ENCODE assay signal across 1 cellular context in the genomic region with DNA sequence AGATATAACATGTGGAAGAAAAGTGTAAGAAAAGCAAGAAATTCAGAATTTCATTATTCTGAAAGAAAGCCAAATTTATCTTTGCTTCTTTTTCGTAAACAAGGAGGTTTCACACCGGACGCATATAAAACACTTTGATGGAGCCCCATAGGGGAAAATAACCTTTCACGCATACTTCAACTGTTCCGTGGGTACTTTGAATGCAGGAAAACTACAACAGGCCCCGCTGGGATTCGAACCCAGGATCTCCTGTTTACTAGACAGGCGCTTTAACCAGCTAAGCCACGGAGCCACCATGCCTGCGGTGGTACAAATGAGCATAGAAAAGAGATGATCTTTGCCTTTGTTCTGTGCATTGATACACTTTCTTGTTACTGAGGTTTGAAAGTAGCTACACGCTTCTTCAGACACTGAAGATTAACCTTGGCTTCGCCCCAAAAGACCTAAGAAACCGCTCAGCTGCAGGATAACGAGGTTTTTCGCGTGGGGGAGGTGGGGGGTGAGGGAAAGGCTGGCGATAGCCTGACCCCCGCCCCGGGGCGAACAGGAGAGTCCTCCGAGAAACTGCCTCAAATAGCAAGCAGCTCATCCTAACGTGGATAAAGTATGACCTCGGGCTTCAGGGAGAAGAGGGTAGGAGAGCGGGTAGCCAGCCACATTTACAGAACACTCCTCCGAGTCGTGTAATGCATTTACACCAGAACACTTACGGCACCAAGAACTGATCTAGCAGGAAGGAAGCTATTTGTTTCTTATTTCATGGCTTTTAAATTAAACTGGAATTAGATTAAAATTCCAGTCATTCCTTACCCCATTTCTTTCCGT.
A peak's percentile ranks its signal among the peaks of the same experiment; 100 is the strongest.
TF ChIP-seq lines count a peak whose summit lies in the region.

No MANE protein-coding gene starts in this region.

TF ChIP-seq in H1, 55 proteins besides CTCF, POLR2A, EP300 and RAD21:
- TF ChIP-seq TAF1 (IDR thresholded peaks at IDR 0.05; ENCODE audit: low read depth, low read length) (0 out of 2 replicates have a peak, but pooled peaks have one; percentile 36), KDM4A (IDR thresholded peaks at IDR 0.05; ENCODE audit: low read depth, low read length, severe bottlenecking) (peak; percentile 59), NRF1 (IDR thresholded peaks at IDR 0.05; ENCODE audit: low read depth, low read length) (peak; percentile 34; the same call in 1 of the 2 replicates), ATF3 (IDR thresholded peaks at IDR 0.05; ENCODE audit: insufficient read depth, low read depth, low read length) (no peak), JUN (IDR thresholded peaks at IDR 0.05; ENCODE audit: low read depth, low read length) (no peak), CEBPB (IDR thresholded peaks at IDR 0.05; ENCODE audit: low read depth, low read length) (no peak; the same call in 1 of the 2 replicates), RXRA (IDR thresholded peaks at IDR 0.05; ENCODE audit: insufficient read depth, low read depth, low read length) (0 out of 2 replicates have a peak, but pooled peaks have one; percentile 26), CHD1 (IDR thresholded peaks at IDR 0.05; ENCODE audit: low read depth, low read length) (no peak), PHF8 (conservative IDR thresholded peaks at IDR 0.05; ENCODE audit: low read depth, low read length) (no peak), CTBP2 (IDR thresholded peaks at IDR 0.05; ENCODE audit: borderline replicate concordance, insufficient read depth, insufficient read length, low read length) (no peak), KDM1A (IDR thresholded peaks at IDR 0.05; ENCODE audit: borderline replicate concordance, low read length) (no peak), EGR1 (IDR thresholded peaks at IDR 0.05; ENCODE audit: borderline replicate concordance, low read depth, low read length) (no peak), MAFK (IDR thresholded peaks at IDR 0.05; ENCODE audit: low read depth, low read length) (peak; percentile 80; the same call in 1 of the 2 replicates), CREB1 (IDR thresholded peaks at IDR 0.05) (no peak), SRF (IDR thresholded peaks at IDR 0.05; ENCODE audit: low read depth, low read length) (no peak), FOSL1 (IDR thresholded peaks at IDR 0.05; ENCODE audit: insufficient read depth, low read depth, low read length) (no peak), JUND (IDR thresholded peaks at IDR 0.05; ENCODE audit: low read length) (no peak), ATF2 (IDR thresholded peaks at IDR 0.05; ENCODE audit: low read length) (peak; percentile 88), TAF7 (optimal IDR thresholded peaks at IDR 0.05; ENCODE audit: borderline replicate concordance, low read depth, low read length) (peak; percentile 47), HDAC2 (IDR thresholded peaks at IDR 0.05; ENCODE audit: borderline replicate concordance in 1 of 2, low read depth in 2 of 2, low read length in 2 of 2) (peak in 1 of 2 experiments; percentile 33; a peak in 1 of 4 replicates), TCF12 (IDR thresholded peaks at IDR 0.05; ENCODE audit: low read depth, low read length) (no peak), RBBP5 (IDR thresholded peaks at IDR 0.05; ENCODE audit: borderline replicate concordance, low read depth, low read length) (peak; percentile 97), ZNF274 (IDR thresholded peaks at IDR 0.05; ENCODE audit: borderline replicate concordance, extremely low read depth, low read length) (no peak), CHD2 (IDR thresholded peaks at IDR 0.05; ENCODE audit: low read length) (no peak), CBX8 (IDR thresholded peaks at IDR 0.05; ENCODE audit: borderline replicate concordance, low read depth, low read length) (no peak), BRCA1 (IDR thresholded peaks at IDR 0.05; ENCODE audit: low read depth, low read length) (no peak), SP4 (IDR thresholded peaks at IDR 0.05; ENCODE audit: low read length) (peak; percentile 50; the same call in 1 of the 2 replicates), SUZ12 (IDR thresholded peaks at IDR 0.05; ENCODE audit: low read length) (no peak), SP2 (IDR thresholded peaks at IDR 0.05; ENCODE audit: low read length) (no peak), SIN3A (conservative IDR thresholded peaks at IDR 0.05 in 1 of 2, IDR thresholded peaks at IDR 0.05 in 1 of 2; ENCODE audit: low read depth in 1 of 2, low read length in 2 of 2) (0 out of 4 replicates have a peak, but pooled peaks of 1 of the 2 experiments have one; percentile 25), SP1 (IDR thresholded peaks at IDR 0.05; ENCODE audit: low read depth, low read length) (0 out of 2 replicates have a peak, but pooled peaks have one; percentile 59), KDM5A (IDR thresholded peaks at IDR 0.05; ENCODE audit: low read length) (no peak), BACH1 (IDR thresholded peaks at IDR 0.05; ENCODE audit: low read length) (peak; percentile 52; the same call in 1 of the 2 replicates), TBP (IDR thresholded peaks at IDR 0.05; ENCODE audit: low read depth, low read length) (peak; percentile 100), RFX5 (IDR thresholded peaks at IDR 0.05; ENCODE audit: borderline replicate concordance, low read depth, low read length) (no peak), RNF2 (IDR thresholded peaks at IDR 0.05; ENCODE audit: borderline replicate concordance, low read depth, low read length, missing control alignments, poor library complexity, severe bottlenecking) (no peak), YY1 (IDR thresholded peaks at IDR 0.05; ENCODE audit: low read depth, low read length) (no peak), TEAD4 (IDR thresholded peaks at IDR 0.05; ENCODE audit: low read depth, low read length) (peak; percentile 59; the same call in 1 of the 2 replicates), ASH2L (IDR thresholded peaks at IDR 0.05; ENCODE audit: low read length) (peak; percentile 100)
- TF ChIP-seq, protein P1, sequence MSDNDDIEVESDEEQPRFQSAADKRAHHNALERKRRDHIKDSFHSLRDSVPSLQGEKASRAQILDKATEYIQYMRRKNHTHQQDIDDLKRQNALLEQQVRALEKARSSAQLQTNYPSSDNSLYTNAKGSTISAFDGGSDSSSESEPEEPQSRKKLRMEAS (IDR thresholded peaks at IDR 0.05), result peak; percentile 15; the same call in 1 of the 2 replicates
- TF ChIP-seq, protein P2, sequence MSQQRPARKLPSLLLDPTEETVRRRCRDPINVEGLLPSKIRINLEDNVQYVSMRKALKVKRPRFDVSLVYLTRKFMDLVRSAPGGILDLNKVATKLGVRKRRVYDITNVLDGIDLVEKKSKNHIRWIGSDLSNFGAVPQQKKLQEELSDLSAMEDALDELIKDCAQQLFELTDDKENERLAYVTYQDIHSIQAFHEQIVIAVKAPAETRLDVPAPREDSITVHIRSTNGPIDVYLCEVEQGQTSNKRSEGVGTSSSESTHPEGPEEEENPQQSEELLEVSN (IDR thresholded peaks at IDR 0.05), result no peak
- TF ChIP-seq, protein P3, sequence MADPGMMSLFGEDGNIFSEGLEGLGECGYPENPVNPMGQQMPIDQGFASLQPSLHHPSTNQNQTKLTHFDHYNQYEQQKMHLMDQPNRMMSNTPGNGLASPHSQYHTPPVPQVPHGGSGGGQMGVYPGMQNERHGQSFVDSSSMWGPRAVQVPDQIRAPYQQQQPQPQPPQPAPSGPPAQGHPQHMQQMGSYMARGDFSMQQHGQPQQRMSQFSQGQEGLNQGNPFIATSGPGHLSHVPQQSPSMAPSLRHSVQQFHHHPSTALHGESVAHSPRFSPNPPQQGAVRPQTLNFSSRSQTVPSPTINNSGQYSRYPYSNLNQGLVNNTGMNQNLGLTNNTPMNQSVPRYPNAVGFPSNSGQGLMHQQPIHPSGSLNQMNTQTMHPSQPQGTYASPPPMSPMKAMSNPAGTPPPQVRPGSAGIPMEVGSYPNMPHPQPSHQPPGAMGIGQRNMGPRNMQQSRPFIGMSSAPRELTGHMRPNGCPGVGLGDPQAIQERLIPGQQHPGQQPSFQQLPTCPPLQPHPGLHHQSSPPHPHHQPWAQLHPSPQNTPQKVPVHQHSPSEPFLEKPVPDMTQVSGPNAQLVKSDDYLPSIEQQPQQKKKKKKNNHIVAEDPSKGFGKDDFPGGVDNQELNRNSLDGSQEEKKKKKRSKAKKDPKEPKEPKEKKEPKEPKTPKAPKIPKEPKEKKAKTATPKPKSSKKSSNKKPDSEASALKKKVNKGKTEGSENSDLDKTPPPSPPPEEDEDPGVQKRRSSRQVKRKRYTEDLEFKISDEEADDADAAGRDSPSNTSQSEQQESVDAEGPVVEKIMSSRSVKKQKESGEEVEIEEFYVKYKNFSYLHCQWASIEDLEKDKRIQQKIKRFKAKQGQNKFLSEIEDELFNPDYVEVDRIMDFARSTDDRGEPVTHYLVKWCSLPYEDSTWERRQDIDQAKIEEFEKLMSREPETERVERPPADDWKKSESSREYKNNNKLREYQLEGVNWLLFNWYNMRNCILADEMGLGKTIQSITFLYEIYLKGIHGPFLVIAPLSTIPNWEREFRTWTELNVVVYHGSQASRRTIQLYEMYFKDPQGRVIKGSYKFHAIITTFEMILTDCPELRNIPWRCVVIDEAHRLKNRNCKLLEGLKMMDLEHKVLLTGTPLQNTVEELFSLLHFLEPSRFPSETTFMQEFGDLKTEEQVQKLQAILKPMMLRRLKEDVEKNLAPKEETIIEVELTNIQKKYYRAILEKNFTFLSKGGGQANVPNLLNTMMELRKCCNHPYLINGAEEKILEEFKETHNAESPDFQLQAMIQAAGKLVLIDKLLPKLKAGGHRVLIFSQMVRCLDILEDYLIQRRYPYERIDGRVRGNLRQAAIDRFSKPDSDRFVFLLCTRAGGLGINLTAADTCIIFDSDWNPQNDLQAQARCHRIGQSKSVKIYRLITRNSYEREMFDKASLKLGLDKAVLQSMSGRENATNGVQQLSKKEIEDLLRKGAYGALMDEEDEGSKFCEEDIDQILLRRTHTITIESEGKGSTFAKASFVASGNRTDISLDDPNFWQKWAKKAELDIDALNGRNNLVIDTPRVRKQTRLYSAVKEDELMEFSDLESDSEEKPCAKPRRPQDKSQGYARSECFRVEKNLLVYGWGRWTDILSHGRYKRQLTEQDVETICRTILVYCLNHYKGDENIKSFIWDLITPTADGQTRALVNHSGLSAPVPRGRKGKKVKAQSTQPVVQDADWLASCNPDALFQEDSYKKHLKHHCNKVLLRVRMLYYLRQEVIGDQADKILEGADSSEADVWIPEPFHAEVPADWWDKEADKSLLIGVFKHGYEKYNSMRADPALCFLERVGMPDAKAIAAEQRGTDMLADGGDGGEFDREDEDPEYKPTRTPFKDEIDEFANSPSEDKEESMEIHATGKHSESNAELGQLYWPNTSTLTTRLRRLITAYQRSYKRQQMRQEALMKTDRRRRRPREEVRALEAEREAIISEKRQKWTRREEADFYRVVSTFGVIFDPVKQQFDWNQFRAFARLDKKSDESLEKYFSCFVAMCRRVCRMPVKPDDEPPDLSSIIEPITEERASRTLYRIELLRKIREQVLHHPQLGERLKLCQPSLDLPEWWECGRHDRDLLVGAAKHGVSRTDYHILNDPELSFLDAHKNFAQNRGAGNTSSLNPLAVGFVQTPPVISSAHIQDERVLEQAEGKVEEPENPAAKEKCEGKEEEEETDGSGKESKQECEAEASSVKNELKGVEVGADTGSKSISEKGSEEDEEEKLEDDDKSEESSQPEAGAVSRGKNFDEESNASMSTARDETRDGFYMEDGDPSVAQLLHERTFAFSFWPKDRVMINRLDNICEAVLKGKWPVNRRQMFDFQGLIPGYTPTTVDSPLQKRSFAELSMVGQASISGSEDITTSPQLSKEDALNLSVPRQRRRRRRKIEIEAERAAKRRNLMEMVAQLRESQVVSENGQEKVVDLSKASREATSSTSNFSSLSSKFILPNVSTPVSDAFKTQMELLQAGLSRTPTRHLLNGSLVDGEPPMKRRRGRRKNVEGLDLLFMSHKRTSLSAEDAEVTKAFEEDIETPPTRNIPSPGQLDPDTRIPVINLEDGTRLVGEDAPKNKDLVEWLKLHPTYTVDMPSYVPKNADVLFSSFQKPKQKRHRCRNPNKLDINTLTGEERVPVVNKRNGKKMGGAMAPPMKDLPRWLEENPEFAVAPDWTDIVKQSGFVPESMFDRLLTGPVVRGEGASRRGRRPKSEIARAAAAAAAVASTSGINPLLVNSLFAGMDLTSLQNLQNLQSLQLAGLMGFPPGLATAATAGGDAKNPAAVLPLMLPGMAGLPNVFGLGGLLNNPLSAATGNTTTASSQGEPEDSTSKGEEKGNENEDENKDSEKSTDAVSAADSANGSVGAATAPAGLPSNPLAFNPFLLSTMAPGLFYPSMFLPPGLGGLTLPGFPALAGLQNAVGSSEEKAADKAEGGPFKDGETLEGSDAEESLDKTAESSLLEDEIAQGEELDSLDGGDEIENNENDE (IDR thresholded peaks at IDR 0.05; ENCODE audit: insufficient replicate concordance, low read length), result no peak
